34 cellular contexts compared by ENCODE assay signal in the genomic region with DNA sequence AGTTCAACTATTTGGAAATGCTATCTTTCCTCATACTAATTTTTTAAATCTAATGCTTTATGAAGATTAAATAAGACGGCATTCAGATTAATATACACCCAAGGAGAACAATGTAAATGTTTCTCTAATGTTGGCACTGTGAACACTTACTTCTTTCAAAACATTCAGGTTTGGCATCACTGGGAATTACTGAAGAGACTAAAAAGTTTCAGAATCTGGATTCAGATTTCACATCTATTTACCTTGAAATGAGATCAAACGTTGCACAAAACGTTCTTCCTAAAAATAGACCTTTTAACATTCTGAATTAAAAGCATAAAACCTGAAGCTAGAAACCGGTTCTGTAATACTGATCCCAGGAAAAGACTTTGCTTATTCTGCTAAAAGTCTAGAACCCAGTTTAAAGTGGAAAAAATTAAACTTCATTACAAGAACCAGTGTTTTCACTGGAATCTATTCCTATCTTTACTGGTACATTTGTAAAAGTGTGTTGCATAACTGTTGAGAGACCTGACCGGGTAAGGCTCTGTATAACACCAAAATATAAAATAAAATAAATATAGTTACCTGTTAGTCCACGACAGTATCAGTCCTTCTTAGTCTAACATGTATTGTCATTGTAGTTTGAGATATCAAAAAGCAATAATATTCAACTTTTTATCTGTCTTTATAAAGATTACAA.
"Had no signal": no experiment of that assay in that cellular context is flagged by ENCODE, and none has a peak within 500 bp of the region (broad histone marks: within the 10 kb centered on the region; RNA-seq: fewer than 3 reads in every experiment).

No MANE protein-coding gene starts in this region.

- H3K27ac ChIP-seq: adrenal gland, ascending aorta, body of pancreas, brain microvascular endothelial cell, breast epithelium, cardiac muscle cell had no signal

- H3K4me1 ChIP-seq: adrenal gland, ascending aorta, body of pancreas, breast epithelium had no signal

- FAIRE-seq: astrocyte, bronchial epithelial cell had no signal

- H3K4me3 ChIP-seq: adrenal gland, ascending aorta, body of pancreas, breast epithelium, cardiac muscle cell had no signal

- H3K36me3 ChIP-seq: adrenal gland, ascending aorta, brain microvascular endothelial cell, breast epithelium, cardiac muscle cell had no signal

- DNase-seq: activated effector memory CD4-positive, alpha-beta T cell treated with anti-CD3 and anti-CD28 coated beads, Interleukin-2, amount 50 U/mL, for 16 hours; activated effector memory CD4-positive, alpha-beta T cell treated with Interleukin-2 at 50 U/mL for 16 hours; activated gamma-delta T cell; activated gamma-delta T cell treated with Interleukin-2 at 50 U/mL for 16 hours; activated naive CD4-positive, alpha-beta T cell; activated naive CD4-positive, alpha-beta T cell treated with anti-CD3 and anti-CD28 coated beads for 36 hours; activated naive CD4-positive, alpha-beta T cell treated with anti-CD3 and anti-CD28 coated beads, Interleukin-2, amount 10 ng/mL, durations not matched to agents 7 days and 5 days; activated naive CD4-positive, alpha-beta T cell treated with anti-CD3 and anti-CD28 coated beads, Interleukin-2, amount 50 U/mL, for 16 hours; activated naive CD4-positive, alpha-beta T cell treated with Interleukin-2 at 50 U/mL for 16 hours; activated naive CD8-positive, alpha-beta T cell treated with anti-CD3 and anti-CD28 coated beads for 36 hours; activated naive CD8-positive, alpha-beta T cell treated with anti-CD3 and anti-CD28 coated beads, Interleukin-2, amount 10 ng/mL, durations not matched to agents 7 days and 5 days; activated naive CD8-positive, alpha-beta T cell treated with anti-CD3 and anti-CD28 coated beads, Interleukin-2, amount 50 U/mL, for 24 hours; activated T-cell treated with anti-CD3 and anti-CD28 coated beads, Interleukin-2, amount 50 U/mL, for 1 hour; activated T-cell treated with anti-CD3 and anti-CD28 coated beads, Interleukin-2, amount 50 U/mL, for 24 hours; activated T-cell treated with anti-CD3 and anti-CD28 coated beads, Interleukin-2, amount 50 U/mL, for 4 hours; activated T-cell treated with anti-CD3 and anti-CD28 coated beads, Interleukin-2, amount 50 U/mL, for 48 hours; activated T-cell treated with anti-CD3 and anti-CD28 coated beads, Interleukin-2, amount 50 U/mL, for 72 hours; adrenal gland; amniotic stem cell; amygdala; anterior cingulate cortex; aorta; body of pancreas; brain microvascular endothelial cell; caudate nucleus; central memory CD4-positive, alpha-beta T cell; cerebellar nuclear complex had no signal

- ATAC-seq: activated naive CD4-positive, alpha-beta T cell treated with anti-CD3 and anti-CD28 coated beads, Interleukin-2, amount 50 U/mL, for 72 hours; activated naive CD8-positive, alpha-beta T cell treated with anti-CD3 and anti-CD28 coated beads, Interleukin-2, amount 50 U/mL, for 24 hours; activated T-cell treated with anti-CD3 and anti-CD28 coated beads, Interleukin-2, amount 50 U/mL, for 4 hours; activated T-cell treated with anti-CD3 and anti-CD28 coated beads, Interleukin-2, amount 50 U/mL, for 72 hours; activated T-helper 17 cell treated with anti-CD3 and anti-CD28 coated beads, Interleukin-2, amount 50 U/mL, for 72 hours; body of pancreas had no signal

- H3K9me3 ChIP-seq: adrenal gland, ascending aorta, body of pancreas, breast epithelium had no signal

- H3K27me3 ChIP-seq: adrenal gland, ascending aorta, body of pancreas, brain microvascular endothelial cell, breast epithelium, cardiac muscle cell had no signal
